9 cellular contexts compared by ENCODE assay signal in the genomic region with DNA sequence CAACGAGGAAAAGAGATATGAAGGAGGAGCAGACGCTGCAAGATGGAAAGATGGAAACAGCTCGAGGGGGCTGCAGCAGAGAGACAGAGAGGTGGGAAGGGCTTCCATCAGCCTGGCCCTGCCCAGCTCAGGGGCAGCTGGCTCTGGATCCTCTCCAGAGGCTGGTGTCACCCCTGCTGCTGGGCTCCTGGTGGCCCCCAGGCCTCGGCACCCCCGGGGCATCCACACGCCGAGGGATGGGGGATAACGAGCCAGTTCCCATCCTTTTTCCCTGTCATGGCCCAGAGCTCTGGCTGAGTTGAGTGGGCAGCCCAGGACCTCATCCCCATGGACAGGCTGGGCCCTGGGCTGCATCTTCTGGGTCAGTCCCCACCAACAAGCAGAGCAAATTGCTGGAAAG.
"Had no signal": no experiment of that assay in that cellular context is flagged by ENCODE, and none has a peak within 500 bp of the region (broad histone marks: within the 10 kb centered on the region; RNA-seq: fewer than 3 reads in every experiment).

No MANE protein-coding gene starts in this region.

- H3K4me3 Mint-ChIP-seq: GM23338, H9, HFFc6 had no signal

- ATAC-seq: GM23338, HCT116 had no signal

- DNase-seq: GM23248, GOT3, H7, H9, HCEC 1CT, HFFc6 had no signal

- H3K9me3 Mint-ChIP-seq: GM23338, H9, HFFc6 had no signal

- H3K36me3 ChIP-seq: HAP-1 had no signal

- H3K9me3 ChIP-seq: HAP-1 had no signal

- H3K4me2 ChIP-seq: GM23338 had no signal

- H3K27ac Mint-ChIP-seq: GM23338, H9, HFFc6 had no signal

- H3K9ac ChIP-seq: GM23248 had no signal

- H3K4me3 ChIP-seq: GM23248, GM23338, HAP-1 had no signal

- H3K4me1 ChIP-seq: HAP-1 had no signal

- H3K27ac ChIP-seq: GM23248 had no signal

- H2AFZ ChIP-seq: GM23248, GM23338 had no signal
